ENCODE assay signal across 8 cellular contexts in the genomic region with DNA sequence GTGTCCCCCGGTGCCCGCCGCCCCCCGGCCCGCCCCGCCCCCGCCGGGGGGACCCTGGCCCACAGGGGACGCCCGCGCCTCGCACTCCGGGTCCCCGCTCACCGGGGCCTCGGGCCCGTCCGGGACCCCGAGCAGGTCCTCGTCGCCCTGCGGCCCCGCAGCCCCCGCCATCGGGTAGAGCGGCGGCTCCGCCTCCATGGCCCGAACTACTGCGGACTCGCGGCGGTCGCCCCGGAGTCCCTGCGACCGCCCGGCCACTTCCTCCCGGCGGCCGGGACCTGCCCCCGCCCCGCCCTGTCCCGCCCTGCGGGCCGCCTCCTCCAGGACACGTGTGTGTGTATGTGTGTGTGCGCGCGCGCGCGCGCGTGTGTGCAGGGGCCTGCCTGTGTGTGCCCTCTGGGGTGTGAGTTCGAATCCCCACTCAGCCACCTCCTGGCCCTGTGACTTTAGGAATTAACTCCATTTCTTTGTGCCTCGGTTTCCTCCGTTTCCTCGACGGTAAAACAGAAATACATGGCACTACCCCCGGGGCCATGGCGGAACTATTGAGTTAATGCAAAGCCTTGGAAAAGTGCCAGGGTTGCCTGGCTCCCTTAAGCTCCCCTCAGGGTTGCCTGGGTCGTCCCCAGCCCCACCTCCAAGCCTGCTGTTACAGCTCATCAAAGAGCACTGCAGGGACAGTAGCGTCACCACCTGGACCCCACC. TPM values are rescaled to one million over a fixed set of nuclear protein-coding genes. Genes with fewer than 3 reads are reported as not detected.
DNase-seq lines count a peak whose midpoint lies in the region; ATAC-seq and TF ChIP-seq lines count a peak whose summit lies in the region.

Gene UNC93B1 (minus strand): TSS at position 252 of the 705 bp plus-strand sequence. CDS start 54 bp downstream, at position 198.

- no peaks in the 10 kb centered on the region for H3K9me3 ChIP-seq in Caco-2

- H3K36me3 Mint-ChIP-seq in Caco-2 (ENCODE audit: insufficient read depth, unreplicated experiment) = no peaks in the 10 kb centered on the region

- H3K4me1 Mint-ChIP-seq in Caco-2 (ENCODE audit: low read depth, unreplicated experiment) = peaks cover 12% of the 10 kb centered on the region

- peaks cover 9% of the 10 kb centered on the region for H3K4me1 ChIP-seq in Caco-2

- POLR2A ChIA-PET in Caco-2 (lab: Charles Lee) = no interaction called here

- CTCF ChIA-PET in Caco-2 (lab: Charles Lee) = interaction anchor here (1.0 kb wide), 1 partner anchor 48 kb away, joined by 4 read pairs; no protein-coding TSS in a partner anchor

- no TSS peak for BruUV-seq in Caco-2 (replicated peaks; lab: Mats Ljungman, UMichigan)

- no peaks in the 10 kb centered on the region for H3K27me3 ChIP-seq in Caco-2 (replicated peaks; ENCODE audit: control insufficient read depth, insufficient read depth, low read length)

- 0 out of 2 replicates have a peak, but pooled peaks cover 1% of the 10 kb centered on the region for H3K36me3 ChIP-seq in Caco-2 (ENCODE audit: control insufficient read depth, insufficient read depth, low read length)

- intact Hi-C loops in Caco-2 (cut with micrococcal nuclease; ENCODE audit: unreplicated experiment) = no loop called here

- no peaks in the 10 kb centered on the region for H3K27me3 Mint-ChIP-seq in Caco-2 (ENCODE audit: insufficient read depth, unreplicated experiment)

- peak within 1 kb of the TSS; percentile 72 for H3K4me3 Mint-ChIP-seq in Caco-2 (ENCODE audit: unreplicated experiment)

- TF ChIP-seq CTCF in Caco-2 (IDR thresholded peaks at IDR 0.05; ENCODE audit: insufficient read depth in 1 of 2, low read depth in 1 of 2, low read length in 1 of 2, severe bottlenecking in 1 of 2, unreplicated experiment in 1 of 2) (no peak), LNCaP clone FGC (IDR thresholded peaks at IDR 0.05; ENCODE audit: control insufficient read depth, extremely low read depth, insufficient read depth) (no peak)

- peak within 1 kb of the TSS; percentile 66 for H3K4me3 ChIP-seq in Caco-2 (ENCODE audit: low read depth, low read length)
- H3K4me3 ChIP-seq in LNCaP clone FGC (ENCODE audit: low read depth, low read length) = peak within 1 kb of the TSS; percentile 58
- peak within 1 kb of the TSS; percentile 61 for H3K4me3 ChIP-seq in skeletal muscle cell (ENCODE audit: low read depth, low read length)

- peak; percentile 96 to 97 for DNase-seq in Caco-2
- DNase-seq in LNCaP clone FGC (ENCODE audit: low read depth) = peak; percentile 52
- DNase-seq in T-helper 2 cell = peak; percentile 51 to 90 (median 67)
- peak in 32 of 56 donors; percentile 22 to 72 (median 43) for DNase-seq in amygdala (lab: John Stamatoyannopoulos, UW)
- peak in 33 of 51 donors; percentile 26 to 70 (median 51) for DNase-seq in hypothalamus (lab: John Stamatoyannopoulos, UW)
- no peak for DNase-seq in skeletal muscle cell (ENCODE audit: low read depth)
- no peak for DNase-seq in putamen (ENCODE audit: low spot score)

- H3K9me3 Mint-ChIP-seq in Caco-2 (ENCODE audit: unreplicated experiment) = no peaks in the 10 kb centered on the region

- peak; percentile 55 for ATAC-seq in GM21423 (IDR thresholded peaks at IDR 0.05; ENCODE audit: unreplicated experiment)

- peak within 1 kb of the TSS; percentile 85 for H3K27ac Mint-ChIP-seq in Caco-2 (ENCODE audit: unreplicated experiment)

RNA-seq across cellular contexts. Expression of gene UNC93B1, which starts in this region (rescaled TPM):
- 26.5 and 29.3 TPM in 2 replicates for total RNA-seq in Caco-2 (2022)

Comparison
In these comparisons a context has a peak if more than half of its experiments do, and no peak if none do; other contexts are left out.
1. DNase-seq: peak in Caco-2 (2 of 2), LNCaP clone FGC (single experiment), T-helper 2 cell (5 of 5), amygdala (32 of 56) and hypothalamus (33 of 51); none in skeletal muscle cell (single experiment) and putamen (single experiment).
2. Peak in every context shown above with its lines, with median percentiles within 50 percentile points of each other: H3K4me3 ChIP-seq.